1 cellular context compared by ENCODE assay signal in genomic region chr13:67258482-67258881, GRCh38.
A peak's percentile ranks its signal among the peaks of the same experiment; 100 is the strongest.
TF ChIP-seq lines count a peak whose summit lies in the region.

No MANE protein-coding gene starts in this region.

TF ChIP-seq in H1, 55 proteins besides CTCF, POLR2A, EP300 and RAD21 (continued from another document):
- 0 out of 4 replicates have a peak, but pooled peaks of 1 of the 2 experiments have one; percentile 50 for TF ChIP-seq HDAC2 (IDR thresholded peaks at IDR 0.05; ENCODE audit: borderline replicate concordance in 1 of 2, low read depth in 2 of 2, low read length in 2 of 2)
- peak; percentile 34; the same call in 1 of the 2 replicates for TF ChIP-seq CHD2 (IDR thresholded peaks at IDR 0.05; ENCODE audit: low read length)
- no peak for TF ChIP-seq CREB1 (IDR thresholded peaks at IDR 0.05)
- TF ChIP-seq SP1 (IDR thresholded peaks at IDR 0.05; ENCODE audit: low read depth, low read length) = peak; percentile 67; the same call in 1 of the 2 replicates
- TF ChIP-seq ATF2 (IDR thresholded peaks at IDR 0.05; ENCODE audit: low read length) = no peak
- TF ChIP-seq EZH2 (IDR thresholded peaks at IDR 0.05; ENCODE audit: low read depth, low read length, severe bottlenecking) = no peak
- TF ChIP-seq POU5F1 (IDR thresholded peaks at IDR 0.05; ENCODE audit: low read depth, low read length) = peak; percentile 91
- TF ChIP-seq RNF2 (IDR thresholded peaks at IDR 0.05; ENCODE audit: borderline replicate concordance, low read depth, low read length, missing control alignments, poor library complexity, severe bottlenecking) = no peak
- no peak for TF ChIP-seq MAFK (IDR thresholded peaks at IDR 0.05; ENCODE audit: low read depth, low read length)
- TF ChIP-seq YY1 (IDR thresholded peaks at IDR 0.05; ENCODE audit: low read depth, low read length) = 0 out of 2 replicates have a peak, but pooled peaks have one; percentile 49
- TF ChIP-seq TCF12 (IDR thresholded peaks at IDR 0.05; ENCODE audit: low read depth, low read length) = 0 out of 2 replicates have a peak, but pooled peaks have one; percentile 49
- no peak for TF ChIP-seq CTBP2 (IDR thresholded peaks at IDR 0.05; ENCODE audit: borderline replicate concordance, insufficient read depth, insufficient read length, low read length)
- TF ChIP-seq JUND (IDR thresholded peaks at IDR 0.05; ENCODE audit: low read length) = no peak
- TF ChIP-seq CHD7 (IDR thresholded peaks at IDR 0.05; ENCODE audit: insufficient replicate concordance, low read length) = peak; percentile 84
- TF ChIP-seq PHF8 (conservative IDR thresholded peaks at IDR 0.05; ENCODE audit: low read depth, low read length) = no peak
- no peak for TF ChIP-seq TBP (IDR thresholded peaks at IDR 0.05; ENCODE audit: low read depth, low read length)
